Comparison of ENCODE assay signal across 6 cellular contexts in genomic region chr2:170291474-170291873, GRCh38.
"Had no signal": no experiment of that assay in that cellular context is flagged by ENCODE, and none has a peak within 500 bp of the region (broad histone marks: within the 10 kb centered on the region; RNA-seq: fewer than 3 reads in every experiment).

No MANE protein-coding gene starts in this region.

- DNase-seq: GDM1, GF-D8 had no signal

- FAIRE-seq: GM12891, GM12892, GM18507, GM19239 had no signal
